ENCODE assay signal across 10 cellular contexts in genomic region chr4:53695540-53696463, GRCh38.
DNase-seq lines count a peak whose midpoint lies in the region; ATAC-seq and TF ChIP-seq lines count a peak whose summit lies in the region.
"Had no signal": no experiment of that assay in that cellular context is flagged by ENCODE, and none has a peak within 500 bp of the region (broad histone marks: within the 10 kb centered on the region; RNA-seq: fewer than 3 reads in every experiment).

No MANE protein-coding gene starts in this region.

- H3K36me3 Mint-ChIP-seq in activated CD4-positive, alpha-beta memory T cell treated with anti-CD3 and anti-CD28 coated beads, Interleukin-2, amount 10 ng/mL, durations not matched to agents 7 days and 5 days (ENCODE audit: low read depth), result no peaks in the 10 kb centered on the region
- H3K36me3 Mint-ChIP-seq: activated naive CD8-positive, alpha-beta T cell treated with anti-CD3 and anti-CD28 coated beads for 36 hours had no signal

- no peak overlapping the region for H3K23ac ChIP-seq in mesenchymal stem cell (ENCODE audit: low read length in 2 of 2)

- no peaks in the 10 kb centered on the region for H3K9me2 ChIP-seq in GM23248 (ENCODE audit: insufficient read depth)

- 44 to 46% methylated on average over 7 of the region's 7 CpGs for WGBS in GM23248 (ENCODE audit: low coverage in 1 of 2, low lambda C conversion rate in 2 of 2, missing lambda C conversion rate in 2 of 2), 2 experiments
- 85% methylated on average over 5 of the region's 7 CpGs for WGBS in mesenchymal stem cell
- WGBS in aorta, 2 donors, result 71% methylated on average over 7 of the region's 7 CpGs

- H2BK12ac ChIP-seq in mesenchymal stem cell (ENCODE audit: low read length in 2 of 2), result peak overlapping the region in 1 of 2 experiments; percentile 45

- H3K9me3 Mint-ChIP-seq in activated CD4-positive, alpha-beta memory T cell treated with anti-CD3 and anti-CD28 coated beads, Interleukin-2, amount 10 ng/mL, durations not matched to agents 7 days and 5 days, result no peaks in the 10 kb centered on the region

- H3K9me3 ChIP-seq in GM23248 (ENCODE audit: low read depth) (no peaks in the 10 kb centered on the region), mesenchymal stem cell (ENCODE audit: control insufficient read depth, low read length) (no peaks in the 10 kb centered on the region), ascending aorta (no peaks in the 10 kb centered on the region), aorta (ENCODE audit: control insufficient read depth, low read length) (no peaks in the 10 kb centered on the region)

- H3K4me3 Mint-ChIP-seq in activated CD4-positive, alpha-beta memory T cell treated with anti-CD3 and anti-CD28 coated beads, Interleukin-2, amount 10 ng/mL, durations not matched to agents 7 days and 5 days, result no peak overlapping the region
- H3K4me3 Mint-ChIP-seq: activated naive CD8-positive, alpha-beta T cell treated with anti-CD3 and anti-CD28 coated beads for 36 hours had no signal

- 0 out of 2 replicates have a peak overlapping the region, but pooled peaks have one; percentile 10 for H2AFZ ChIP-seq in GM23248
- H2AFZ ChIP-seq in mesenchymal stem cell (ENCODE audit: low read depth, low read length), result no peak overlapping the region

- intact Hi-C loops in ascending aorta (cut with DNase I) (no loop called here), aorta (cut with DNase I) (no loop called here)

- H3K4me3 ChIP-seq in GM23248, result no peak overlapping the region
- no peak overlapping the region for H3K4me3 ChIP-seq in mesenchymal stem cell (ENCODE audit: insufficient read depth in 1 of 2, low read depth in 1 of 2, low read length in 2 of 2)
- H3K4me3 ChIP-seq in ascending aorta, result no peak overlapping the region
- no peak overlapping the region for H3K4me3 ChIP-seq in aorta (ENCODE audit: low read length in 2 of 2)

- H3K4me1 ChIP-seq in GM23248 (ENCODE audit: insufficient read depth) (peaks cover 10% of the 10 kb centered on the region; the same call in 1 of the 2 replicates), mesenchymal stem cell (ENCODE audit: control insufficient read depth, insufficient read depth, low read depth, low read length) (no peaks in the 10 kb centered on the region), ascending aorta (no peaks in the 10 kb centered on the region), aorta (ENCODE audit: control insufficient read depth in 1 of 2, insufficient read depth in 2 of 2, low read length in 2 of 2) (peaks cover 0 to 1% of the 10 kb centered on the region in 2 donors)

- H2BK120ac ChIP-seq in mesenchymal stem cell (ENCODE audit: low read depth, low read length), result no peak overlapping the region

- DNase-seq in GM23248 (no peak), mesenchymal stem cell (no peak), ascending aorta (ENCODE audit: low spot score in 2 of 2) (no peak), aorta (no peak)
- no peak for DNase-seq in activated CD4-positive, alpha-beta memory T cell treated with anti-CD3 and anti-CD28 coated beads, Interleukin-2, amount 10 ng/mL, durations not matched to agents 7 days and 5 days
- DNase-seq: activated naive CD8-positive, alpha-beta T cell treated with anti-CD3 and anti-CD28 coated beads for 36 hours; NCI-H2171 treated with DMSO at 0.1 percent for 48 hours had no signal

- H3K27ac Mint-ChIP-seq in activated CD4-positive, alpha-beta memory T cell treated with anti-CD3 and anti-CD28 coated beads, Interleukin-2, amount 10 ng/mL, durations not matched to agents 7 days and 5 days, result no peak overlapping the region
- H3K27ac Mint-ChIP-seq: activated naive CD8-positive, alpha-beta T cell treated with anti-CD3 and anti-CD28 coated beads for 36 hours had no signal

- ATAC-seq in GM19025 (IDR thresholded peaks at IDR 0.05; ENCODE audit: low read depth, unreplicated experiment) (peak; percentile 93), HG03520 (IDR thresholded peaks at IDR 0.05; ENCODE audit: unreplicated experiment) (peak; percentile 86), SK-N-SH treated with all-trans-retinoic acid at 6 μM for 48 hours (no peak), aorta (ENCODE audit: low FRiP score) (no peak)

- H2BK15ac ChIP-seq in mesenchymal stem cell (ENCODE audit: low read depth, poor library complexity, severe bottlenecking), result no peak overlapping the region

- no peaks in the 10 kb centered on the region for H3K79me1 ChIP-seq in mesenchymal stem cell (replicated peaks; ENCODE audit: low read length, poor library complexity, severe bottlenecking)

- no peaks in the 10 kb centered on the region for H3K27me3 ChIP-seq in GM23248 (replicated peaks; ENCODE audit: insufficient read depth)
- no peaks in the 10 kb centered on the region for H3K27me3 ChIP-seq in mesenchymal stem cell (ENCODE audit: control insufficient read depth in 1 of 2, insufficient read depth in 1 of 2, low read length in 2 of 2)
- H3K27me3 ChIP-seq in ascending aorta, result no peaks in the 10 kb centered on the region
- H3K27me3 ChIP-seq in aorta (ENCODE audit: control insufficient read depth in 1 of 2, insufficient read depth in 2 of 2, low read length in 1 of 2), result no peaks in the 10 kb centered on the region

- peak overlapping the region in 1 of 2 experiments; percentile 60 for H3K4ac ChIP-seq in mesenchymal stem cell (ENCODE audit: low read depth in 1 of 2, low read length in 2 of 2)

- peaks cover 6% of the 10 kb centered on the region; the same call in 1 of the 2 replicates for H3F3A ChIP-seq in GM23248 (ENCODE audit: insufficient read depth)

- POLR2A ChIA-PET in activated CD4-positive, alpha-beta memory T cell treated with anti-CD3 and anti-CD28 coated beads, Interleukin-2, amount 10 ng/mL, durations not matched to agents 7 days and 5 days (lab: Charles Lee), result no interaction called here

- H4K20me1 ChIP-seq in GM23248 (ENCODE audit: insufficient read depth), result no peaks in the 10 kb centered on the region

- H3K14ac ChIP-seq in mesenchymal stem cell (ENCODE audit: low read length in 2 of 2), result peak overlapping the region in 1 of 2 experiments; percentile 35

- H2AK5ac ChIP-seq in mesenchymal stem cell (ENCODE audit: low read length, severe bottlenecking), result no peak overlapping the region

- H3K36me3 ChIP-seq in GM23248 (ENCODE audit: low read depth) (no peaks in the 10 kb centered on the region), mesenchymal stem cell (ENCODE audit: control insufficient read depth in 1 of 2, insufficient read depth in 2 of 2, low read depth in 1 of 2, low read length in 2 of 2) (no peaks in the 10 kb centered on the region), ascending aorta (no peaks in the 10 kb centered on the region), aorta (ENCODE audit: control insufficient read depth in 1 of 2, insufficient read depth in 2 of 2, low read length in 1 of 2) (no peaks in the 10 kb centered on the region)

- in situ Hi-C loops in GM23248 (cut with MboI), result no loop called here

- CTCF ChIA-PET in activated CD4-positive, alpha-beta memory T cell treated with anti-CD3 and anti-CD28 coated beads, Interleukin-2, amount 10 ng/mL, durations not matched to agents 7 days and 5 days (lab: Charles Lee), result no interaction called here

- H4K91ac ChIP-seq in mesenchymal stem cell (ENCODE audit: low read length), result peak overlapping the region; percentile 43

- H4K8ac ChIP-seq in mesenchymal stem cell (ENCODE audit: low read length), result peak overlapping the region; percentile 47

- TF ChIP-seq CTCF in ascending aorta (IDR thresholded peaks at IDR 0.05), result no peak

- no peak overlapping the region for H3K4me2 ChIP-seq in GM23248 (ENCODE audit: unreplicated experiment)
- H3K4me2 ChIP-seq in mesenchymal stem cell (ENCODE audit: low read length, poor library complexity, severe bottlenecking), result no peak overlapping the region

- no peak overlapping the region for H3K9ac ChIP-seq in GM23248
- H3K9ac ChIP-seq in mesenchymal stem cell (ENCODE audit: low read length), result no peak overlapping the region

- H3K79me2 ChIP-seq in GM23248 (ENCODE audit: insufficient read depth), result no peaks in the 10 kb centered on the region

- H2BK5ac ChIP-seq in mesenchymal stem cell (ENCODE audit: low read depth, low read length, poor library complexity, severe bottlenecking), result no peak overlapping the region

- H3K27ac ChIP-seq in GM23248, result no peak overlapping the region
- no peak overlapping the region for H3K27ac ChIP-seq in mesenchymal stem cell (ENCODE audit: low read length, poor library complexity, severe bottlenecking)
- no peak overlapping the region for H3K27ac ChIP-seq in ascending aorta
- no peak overlapping the region for H3K27ac ChIP-seq in aorta (ENCODE audit: low read depth in 1 of 2, low read length in 2 of 2)

- H3K27me3 Mint-ChIP-seq in activated CD4-positive, alpha-beta memory T cell treated with anti-CD3 and anti-CD28 coated beads, Interleukin-2, amount 10 ng/mL, durations not matched to agents 7 days and 5 days, result no peaks in the 10 kb centered on the region

- H3K18ac ChIP-seq in mesenchymal stem cell (ENCODE audit: low read depth in 1 of 2, low read length in 2 of 2), result peak overlapping the region; percentile 48 to 81

- H3K4me1 Mint-ChIP-seq in activated CD4-positive, alpha-beta memory T cell treated with anti-CD3 and anti-CD28 coated beads, Interleukin-2, amount 10 ng/mL, durations not matched to agents 7 days and 5 days, result no peaks in the 10 kb centered on the region
- H3K4me1 Mint-ChIP-seq: activated naive CD8-positive, alpha-beta T cell treated with anti-CD3 and anti-CD28 coated beads for 36 hours had no signal

TF ChIP-seq in SK-N-SH treated with all-trans-retinoic acid at 6 μM for 48 hours, 23 proteins besides CTCF, POLR2A, EP300 and RAD21 (continues in another document):
- TF ChIP-seq POU6F1 (CRISPR knock-in tag; IDR thresholded peaks at IDR 0.05; ENCODE audit: borderline replicate concordance, low read depth) (no peak), OSR1 (CRISPR knock-in tag; IDR thresholded peaks at IDR 0.05) (no peak), TCF4 (CRISPR knock-in tag; IDR thresholded peaks at IDR 0.05; ENCODE audit: borderline replicate concordance) (no peak), PPARA (CRISPR knock-in tag; IDR thresholded peaks at IDR 0.05; ENCODE audit: borderline replicate concordance) (no peak)

Comparison
In these comparisons a context has a peak if more than half of its experiments do, and no peak if none do; other contexts are left out.
1. ATAC-seq: peak in GM19025 (single experiment) and HG03520 (single experiment); none in SK-N-SH treated with all-trans-retinoic acid at 6 μM for 48 hours (single experiment) and aorta (single experiment).